Comparison of ENCODE assay signal across 1 cellular context in genomic region chr4:155241664-155242063, GRCh38.
TF ChIP-seq lines count a peak whose summit lies in the region.

No MANE protein-coding gene starts in this region.

TF ChIP-seq in HepG2, 621 proteins besides CTCF, POLR2A, EP300 and RAD21:
- TF ChIP-seq ZFP36L2 (CRISPR knock-in tag; IDR thresholded peaks at IDR 0.05) = no peak
